24 cellular contexts compared by ENCODE assay signal in the genomic region with DNA sequence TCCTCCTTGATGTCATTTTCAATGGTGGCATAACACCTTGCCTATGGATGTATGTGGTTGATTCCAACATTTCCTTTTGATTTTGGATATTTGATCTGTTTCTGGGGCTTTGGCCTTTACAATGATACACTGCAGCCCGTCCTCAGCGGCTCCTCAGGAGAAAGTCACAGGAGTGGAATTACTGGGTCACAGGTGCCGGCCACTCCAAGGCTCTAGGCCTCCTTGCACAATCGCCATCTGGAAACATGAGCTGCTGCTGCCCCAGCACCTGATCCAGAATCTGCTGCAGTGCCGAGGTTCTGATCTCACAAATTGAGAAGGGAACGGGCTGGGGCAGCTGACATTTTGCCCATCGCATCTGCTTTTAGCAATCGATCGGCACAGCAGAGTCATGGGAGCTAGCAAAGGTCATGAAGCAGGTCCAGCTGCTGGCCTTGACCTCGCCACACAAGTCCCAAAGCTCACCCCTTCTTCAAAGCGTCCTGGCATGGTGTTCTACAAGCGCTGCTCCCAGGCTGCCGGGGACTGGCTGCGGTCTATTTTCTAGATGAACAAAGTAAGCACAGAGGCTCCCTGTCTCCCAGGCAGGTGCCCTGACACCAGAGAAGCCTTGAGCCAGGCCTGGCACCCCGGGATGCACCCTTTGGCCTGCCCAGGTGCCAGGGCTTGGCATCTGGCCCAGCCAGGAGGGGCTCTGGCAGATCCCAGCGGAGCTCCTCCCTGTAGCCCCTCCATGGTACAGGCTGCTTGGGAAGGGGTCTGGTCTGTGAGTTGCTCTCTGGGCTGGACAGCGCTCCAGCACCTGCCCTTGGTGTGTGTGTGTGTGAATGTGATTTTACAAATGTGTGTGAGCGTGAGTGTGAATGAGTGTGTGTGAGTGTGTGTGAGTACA.
"Had no signal": no experiment of that assay in that cellular context is flagged by ENCODE, and none has a peak within 500 bp of the region (broad histone marks: within the 10 kb centered on the region; RNA-seq: fewer than 3 reads in every experiment).

No MANE protein-coding gene starts in this region.

- H3K27me3 ChIP-seq: brain microvascular endothelial cell, hepatocyte, neural progenitor cell, right lobe of liver, testis, transverse colon had no signal

- H3K27ac ChIP-seq: brain microvascular endothelial cell, gastroesophageal sphincter, hepatocyte, neural progenitor cell, right lobe of liver, testis, transverse colon, VCaP had no signal

- H3K4me1 Mint-ChIP-seq: activated naive CD8-positive, alpha-beta T cell treated with anti-CD3 and anti-CD28 coated beads, Interleukin-2, amount 10 ng/mL, durations not matched to agents 7 days and 5 days; naive thymus-derived CD8-positive, alpha-beta T cell; neural progenitor cell had no signal

- H3K4me3 ChIP-seq: gastroesophageal sphincter, hepatocyte, neural progenitor cell, right lobe of liver, testis, transverse colon had no signal

- DNase-seq: activated CD4-positive, alpha-beta memory T cell treated with anti-CD3 and anti-CD28 coated beads for 36 hours; activated CD4-positive, alpha-beta T cell treated with anti-CD3 and anti-CD28 coated beads for 48 hours; activated effector memory CD4-positive, alpha-beta T cell treated with Interleukin-2 at 50 U/mL for 16 hours; activated naive CD4-positive, alpha-beta T cell treated with Interleukin-2 at 50 U/mL for 16 hours; activated naive CD8-positive, alpha-beta T cell treated with anti-CD3 and anti-CD28 coated beads, Interleukin-2, amount 10 ng/mL, durations not matched to agents 7 days and 5 days; brain microvascular endothelial cell; dermis blood vessel endothelial cell; effector CD8-positive, alpha-beta T cell; erythroblast; left colon; naive thymus-derived CD8-positive, alpha-beta T cell; occipital lobe; right lobe of liver; stimulated activated CD4-positive, alpha-beta T cell treated with anti-CD3 and anti-CD28 coated beads, Interleukin-2, amount 100 ng/mL, for 48 hours; stimulated activated naive CD4-positive, alpha-beta T cell treated with Interleukin-2 at 50 U/mL for 16 hours; SW 1271; T-helper 9 cell; testis; transverse colon had no signal

- H3K4me1 ChIP-seq: gastroesophageal sphincter, neural progenitor cell, right lobe of liver, testis, transverse colon had no signal

- H3K9me3 Mint-ChIP-seq: activated CD4-positive, alpha-beta memory T cell treated with anti-CD3 and anti-CD28 coated beads for 36 hours; activated naive CD8-positive, alpha-beta T cell treated with anti-CD3 and anti-CD28 coated beads, Interleukin-2, amount 10 ng/mL, durations not matched to agents 7 days and 5 days; T-helper 1 cell treated with Interleukin-12 subunit alpha and Interleukin-12 subunit beta and Interleukin-4 antibody, amounts not matched to agents 30 μg/mL and 1 μg/mL, for 36 hours had no signal

- H3K27me3 Mint-ChIP-seq: activated naive CD8-positive, alpha-beta T cell treated with anti-CD3 and anti-CD28 coated beads, Interleukin-2, amount 10 ng/mL, durations not matched to agents 7 days and 5 days had no signal

- ATAC-seq: gastroesophageal sphincter; left colon; naive thymus-derived CD8-positive, alpha-beta T cell had no signal

- H3K36me3 ChIP-seq: brain microvascular endothelial cell, gastroesophageal sphincter, neural progenitor cell, right lobe of liver, transverse colon had no signal

- H3K9me3 ChIP-seq: gastroesophageal sphincter, right lobe of liver, testis, transverse colon had no signal

- H3K36me3 Mint-ChIP-seq: activated CD4-positive, alpha-beta memory T cell treated with anti-CD3 and anti-CD28 coated beads for 36 hours; activated naive CD8-positive, alpha-beta T cell treated with anti-CD3 and anti-CD28 coated beads, Interleukin-2, amount 10 ng/mL, durations not matched to agents 7 days and 5 days; naive thymus-derived CD8-positive, alpha-beta T cell; neural progenitor cell had no signal

- H3K4me3 Mint-ChIP-seq: activated CD4-positive, alpha-beta memory T cell treated with anti-CD3 and anti-CD28 coated beads for 36 hours; activated naive CD8-positive, alpha-beta T cell treated with anti-CD3 and anti-CD28 coated beads, Interleukin-2, amount 10 ng/mL, durations not matched to agents 7 days and 5 days; neural progenitor cell; T-helper 1 cell treated with Interleukin-12 subunit alpha and Interleukin-12 subunit beta and Interleukin-4 antibody, amounts not matched to agents 30 μg/mL and 1 μg/mL, for 36 hours had no signal

- H3K27ac Mint-ChIP-seq: activated CD4-positive, alpha-beta memory T cell treated with anti-CD3 and anti-CD28 coated beads for 36 hours; activated naive CD8-positive, alpha-beta T cell treated with anti-CD3 and anti-CD28 coated beads, Interleukin-2, amount 10 ng/mL, durations not matched to agents 7 days and 5 days; naive thymus-derived CD8-positive, alpha-beta T cell; neural progenitor cell; T-helper 1 cell treated with Interleukin-12 subunit alpha and Interleukin-12 subunit beta and Interleukin-4 antibody, amounts not matched to agents 30 μg/mL and 1 μg/mL, for 36 hours had no signal
